8 cellular contexts compared by ENCODE assay signal in genomic region chr11:67271548-67272284, GRCh38. TPM values are rescaled to one million over a fixed set of nuclear protein-coding genes. Genes with fewer than 3 reads are reported as not detected.
DNase-seq lines count a peak whose midpoint lies in the region; ATAC-seq and TF ChIP-seq lines count a peak whose summit lies in the region.

No MANE protein-coding gene starts in this region.

- H3K4me3 ChIP-seq in thoracic aorta: peak overlapping the region; percentile 90

- ATAC-seq in left colon: no peak
- ATAC-seq in thoracic aorta (ENCODE audit: insufficient number of reproducible peaks, low FRiP score, low read depth): no peak
- ATAC-seq in HG03175 (IDR thresholded peaks at IDR 0.05; ENCODE audit: unreplicated experiment): no peak
- no peak for ATAC-seq in GM18519 (IDR thresholded peaks at IDR 0.05; ENCODE audit: low FRiP score, unreplicated experiment)

- H3K36me3 ChIP-seq in thoracic aorta: no peaks in the 10 kb centered on the region

- peak; percentile 74 for DNase-seq in activated CD4-positive, alpha-beta T cell treated with anti-CD3 and anti-CD28 coated beads for 48 hours
- DNase-seq in activated CD4-positive, alpha-beta T cell treated with anti-CD3 and anti-CD28 coated beads, Interleukin-2, amount 50 U/mL, for 1 hour: no peak
- DNase-seq in activated T-cell treated with anti-CD3 and anti-CD28 coated beads, Interleukin-2, amount 50 U/mL, for 48 hours: peak; percentile 82 to 84
- DNase-seq in left colon (peak; percentile 27 to 30), thoracic aorta (ENCODE audit: low spot score) (no peak), medulla oblongata (ENCODE audit: extremely low spot score) (no peak)

- H3K27ac ChIP-seq in thoracic aorta: peak overlapping the region; percentile 69 to 71

- no peak for TF ChIP-seq CTCF in thoracic aorta (IDR thresholded peaks at IDR 0.05)

- no peaks in the 10 kb centered on the region for H3K27me3 ChIP-seq in thoracic aorta (replicated peaks; ENCODE audit: insufficient read depth)

- intact Hi-C loops in left colon (cut with DNase I, micrococcal nuclease): no loop called here

- no peaks in the 10 kb centered on the region for H3K9me3 ChIP-seq in thoracic aorta

- H3K4me1 ChIP-seq in thoracic aorta (ENCODE audit: control insufficient read depth in 1 of 2, low read depth in 2 of 2): peaks cover 81 to 99% of the 10 kb centered on the region in 2 donors

RNA-seq across cellular contexts. Expression of gene GRK2, which starts 5.4 kb away (rescaled TPM):
- total RNA-seq in left colon (100 to 1,000 TPM in 1 of 2 donors, 10 to 100 TPM in 1; 95.8 to 119 TPM), thoracic aorta (10 to 100 TPM; 72.8 to 85.2 TPM)

RNA-seq across cellular contexts. Expression of gene ANKRD13D, which starts 17.4 kb away (rescaled TPM):
- total RNA-seq in left colon: 10 to 100 TPM; 26.9 to 29.6 TPM
- 100 to 1,000 TPM in 1 of 2 donors, 10 to 100 TPM in 1; 66.6 to 101 TPM for total RNA-seq in thoracic aorta

RNA-seq across cellular contexts. Expression of gene SSH3, which starts 31.6 kb away (rescaled TPM):
- total RNA-seq in left colon: 10 to 100 TPM; 74.9 to 79.3 TPM
- total RNA-seq in thoracic aorta: 10 to 100 TPM; 39.4 to 59.0 TPM

Comparison
In these comparisons a context has a peak if more than half of its experiments do, and no peak if none do; other contexts are left out.
1. DNase-seq: peak in activated CD4-positive, alpha-beta T cell treated with anti-CD3 and anti-CD28 coated beads for 48 hours (single experiment), activated T-cell treated with anti-CD3 and anti-CD28 coated beads, Interleukin-2, amount 50 U/mL, for 48 hours (2 of 2) and left colon (2 of 2); none in activated CD4-positive, alpha-beta T cell treated with anti-CD3 and anti-CD28 coated beads, Interleukin-2, amount 50 U/mL, for 1 hour (single experiment), thoracic aorta (single experiment) and medulla oblongata (single experiment).